ENCODE assay signal across 19 cellular contexts in the genomic region with DNA sequence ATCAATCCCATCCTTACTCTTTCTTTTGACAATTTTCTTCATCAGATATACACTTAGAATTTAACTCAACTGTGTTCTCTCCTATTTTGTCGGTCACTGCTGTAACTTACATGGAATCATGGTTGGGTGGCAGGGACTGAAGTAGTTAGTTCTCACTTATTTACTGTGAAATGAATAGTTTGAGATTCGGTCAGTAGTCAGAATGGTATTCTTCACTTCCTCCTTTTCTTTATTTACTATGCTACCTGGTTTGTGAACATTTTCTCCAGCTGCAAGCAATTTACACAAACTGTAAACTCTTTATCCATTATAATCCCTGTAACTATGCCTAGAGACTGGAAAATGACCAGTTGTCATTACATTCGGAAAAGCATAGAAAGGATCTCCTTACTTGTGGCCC. TPM values are rescaled to one million over a fixed set of nuclear protein-coding genes. Genes with fewer than 3 reads are reported as not detected.
DNase-seq lines count a peak whose midpoint lies in the region; ATAC-seq, FAIRE-seq and TF ChIP-seq lines count a peak whose summit lies in the region.
"Had no signal": no experiment of that assay in that cellular context is flagged by ENCODE, and none has a peak within 500 bp of the region (broad histone marks: within the 10 kb centered on the region; RNA-seq: fewer than 3 reads in every experiment).

No MANE protein-coding gene starts in this region.

- no peak for TF ChIP-seq POLR2A in GM12891 (IDR thresholded peaks at IDR 0.05; ENCODE audit: low read depth, low read length)

- FAIRE-seq in GM12891 (lab: Jason Lieb, UNC): no peak
- FAIRE-seq: A204.1, endothelial cell of umbilical vein, frontal cortex, small intestine had no signal

- no peak for DNase-seq in GM12891 (ENCODE audit: insufficient read length, low spot score)
- DNase-seq in NCI-H128 (lab: John Stamatoyannopoulos, UW; ENCODE audit: unreplicated experiment): no peak
- no peak for DNase-seq in A172 (ENCODE audit: low spot score)
- DNase-seq: activated CD4-positive, alpha-beta T cell treated with anti-CD3 and anti-CD28 coated beads for 36 hours; aorta; HFFc6; NCI-H146; NCI-H446 treated with DMSO at 0.1 percent for 48 hours; SIG-M5; small intestine; thyroid gland had no signal

- ATAC-seq in GM19043 (IDR thresholded peaks at IDR 0.05; ENCODE audit: low read depth, unreplicated experiment) (peak; percentile 90), HG02588 (IDR thresholded peaks at IDR 0.05; ENCODE audit: unreplicated experiment) (peak; percentile 85), HG03175 (IDR thresholded peaks at IDR 0.05; ENCODE audit: unreplicated experiment) (peak; percentile 73), HG02981 (IDR thresholded peaks at IDR 0.05; ENCODE audit: unreplicated experiment) (no peak), HG02571 (IDR thresholded peaks at IDR 0.05; ENCODE audit: unreplicated experiment) (no peak)
- ATAC-seq: activated CD4-positive, alpha-beta T cell treated with anti-CD3 and anti-CD28 coated beads for 36 hours had no signal

TF ChIP-seq in GM12891, 5 proteins besides CTCF, POLR2A, EP300 and RAD21:
- TF ChIP-seq SPI1 (IDR thresholded peaks at IDR 0.05; ENCODE audit: low read depth, low read length) (peak; percentile 95), PAX5 (IDR thresholded peaks at IDR 0.05; ENCODE audit: insufficient read depth, low read length, severe bottlenecking) (no peak)

RNA-seq across cellular contexts. Expression of a gene that starts 41.5 kb away (rescaled TPM):
- not detected for polyA plus RNA-seq in GM12891 (2012; ENCODE audit: low read depth, missing spikeins)
- 0.31 TPM in 1 of 2 replicates, not detected in the other for total RNA-seq in A172 (2014; rRNA removed; shearing (Covaris generic))
- total RNA-seq: activated CD4-positive, alpha-beta T cell treated with anti-CD3 and anti-CD28 coated beads for 36 hours; endothelial cell of umbilical vein; frontal cortex; thyroid gland had no signal
- polyA plus RNA-seq: aorta, endothelial cell of umbilical vein had no signal

Comparison
In these comparisons a context has a peak if more than half of its experiments do, and no peak if none do; other contexts are left out.
1. ATAC-seq: peak in GM19043 (single experiment), HG02588 (single experiment) and HG03175 (single experiment); none in HG02981 (single experiment) and HG02571 (single experiment).